27 cellular contexts compared by ENCODE assay signal in genomic region chr14:97350415-97350814, GRCh38.
"Had no signal": no experiment of that assay in that cellular context is flagged by ENCODE, and none has a peak within 500 bp of the region (broad histone marks: within the 10 kb centered on the region; RNA-seq: fewer than 3 reads in every experiment).

No MANE protein-coding gene starts in this region.

- H3K4me1 Mint-ChIP-seq: nephron; neural progenitor cell; stimulated activated memory B cell treated with anti-CD40 and anti-IgM and Interleukin-4, amounts not matched to agents 10 μg/mL and 1 μg/mL and 100 μg/mL, for 72 hours; stimulated activated naive CD8-positive, alpha-beta T cell treated with anti-CD3 and anti-CD28 coated beads, Interleukin-15, amount 100 ng/mL, for 72 hours had no signal

- H3K27ac ChIP-seq: neural progenitor cell, psoas muscle, skin epidermis, spleen, thoracic aorta, thyroid gland, tibial nerve, upper lobe of left lung, vagina had no signal

- H3K36me3 Mint-ChIP-seq: natural killer cell; neural progenitor cell; stimulated activated memory B cell treated with anti-CD40 and anti-IgM and Interleukin-4, amounts not matched to agents 10 μg/mL and 1 μg/mL and 100 μg/mL, for 72 hours had no signal

- H3K27me3 Mint-ChIP-seq: stimulated activated memory B cell treated with anti-CD40 and anti-IgM and Interleukin-4, amounts not matched to agents 10 μg/mL and 1 μg/mL and 100 μg/mL, for 72 hours; stimulated activated naive CD8-positive, alpha-beta T cell treated with anti-CD3 and anti-CD28 coated beads, Interleukin-15, amount 100 ng/mL, for 72 hours had no signal

- FAIRE-seq: pancreas, urothelium cell line had no signal

- H3K9me3 ChIP-seq: pancreas, psoas muscle, thoracic aorta, thyroid gland, tibial nerve, upper lobe of left lung, vagina had no signal

- H3K4me3 ChIP-seq: neural progenitor cell, pancreas, psoas muscle, skin epidermis, smooth muscle cell, spleen, thoracic aorta, thyroid gland, tibial nerve, upper lobe of left lung, vagina had no signal

- H3K9me3 Mint-ChIP-seq: natural killer cell, nephron, neural progenitor cell had no signal

- H3K4me2 ChIP-seq: neural progenitor cell, smooth muscle cell had no signal

- H3K27ac Mint-ChIP-seq: natural killer cell; nephron; neural progenitor cell; stimulated activated memory B cell treated with anti-CD40 and anti-IgM and Interleukin-4, amounts not matched to agents 10 μg/mL and 1 μg/mL and 100 μg/mL, for 72 hours had no signal

- H3K4me3 Mint-ChIP-seq: naive thymus-derived CD4-positive, alpha-beta T cell; natural killer cell; nephron; neural progenitor cell; stimulated activated memory B cell treated with anti-CD40 and anti-IgM and Interleukin-4, amounts not matched to agents 10 μg/mL and 1 μg/mL and 100 μg/mL, for 72 hours; stimulated activated naive CD8-positive, alpha-beta T cell treated with anti-CD3 and anti-CD28 coated beads, Interleukin-15, amount 100 ng/mL, for 72 hours had no signal

- H3K9ac ChIP-seq: neural progenitor cell had no signal

- H2AFZ ChIP-seq: neural progenitor cell had no signal

- ATAC-seq: naive thymus-derived CD4-positive, alpha-beta T cell; natural killer cell; psoas muscle; right cardiac atrium; sciatic nerve; stimulated activated memory B cell treated with anti-CD40 and anti-IgM and Interleukin-4, amounts not matched to agents 10 μg/mL and 1 μg/mL and 100 μg/mL, for 72 hours; stimulated activated naive CD8-positive, alpha-beta T cell treated with anti-CD3 and anti-CD28 coated beads, Interleukin-15, amount 100 ng/mL, for 72 hours; stimulated activated naive CD8-positive, alpha-beta T cell treated with anti-CD3 and anti-CD28 coated beads, Interleukin-15, Interleukin-2, amounts not matched to agents 100 U/mL and 50 U/mL, for 24 hours had no signal

- H3K27me3 ChIP-seq: neural progenitor cell, pancreas, spleen, thyroid gland, tibial nerve, upper lobe of left lung, vagina had no signal

- DNase-seq: naive thymus-derived CD4-positive, alpha-beta T cell; natural killer cell; occipital lobe; psoas muscle; right cardiac atrium; spleen; stimulated activated CD4-positive, alpha-beta T cell treated with anti-CD3 and anti-CD28 coated beads, Interleukin-12 subunit alpha, Interleukin-12 subunit beta, amount 100 ng/mL, for 4 hours; stimulated activated CD4-positive, alpha-beta T cell treated with anti-CD3 and anti-CD28 coated beads, Interleukin-1b, Interleukin-23, amount 100 ng/mL, for 48 hours; stimulated activated CD4-positive, alpha-beta T cell treated with anti-CD3 and anti-CD28 coated beads, Interleukin-4, amount 100 ng/mL, for 1 hour; stimulated activated CD4-positive, alpha-beta T cell treated with anti-CD3 and anti-CD28 coated beads, Interleukin-4, amount 100 ng/mL, for 4 hours; stimulated activated CD8-positive, alpha-beta memory T cell treated with anti-CD3 and anti-CD28 coated beads, Interleukin-4, amount 100 ng/mL, for 48 hours; stimulated activated naive CD4-positive, alpha-beta T cell; stimulated activated naive CD8-positive, alpha-beta T cell treated with anti-CD3 and anti-CD28 coated beads, Interleukin-15, amount 100 ng/mL, for 72 hours; stimulated activated naive CD8-positive, alpha-beta T cell treated with anti-CD3 and anti-CD28 coated beads, Interleukin-15, Interleukin-2, amounts not matched to agents 100 U/mL and 50 U/mL, for 24 hours; thyroid gland; upper lobe of left lung had no signal

- H3K4me1 ChIP-seq: neural progenitor cell, psoas muscle, spleen, thyroid gland, tibial nerve, upper lobe of left lung, vagina had no signal

- H3K36me3 ChIP-seq: neural progenitor cell, pancreas, spleen, thoracic aorta, thyroid gland, tibial nerve, upper lobe of left lung, vagina had no signal
